Comparison of ENCODE assay signal across 9 cellular contexts in genomic region chr3:191331443-191331842, GRCh38. TPM values are rescaled to one million over a fixed set of nuclear protein-coding genes. Genes with fewer than 3 reads are reported as not detected.
DNase-seq lines count a peak whose midpoint lies in the region; ATAC-seq and TF ChIP-seq lines count a peak whose summit lies in the region.
"Had no signal": no experiment of that assay in that cellular context is flagged by ENCODE, and none has a peak within 500 bp of the region (broad histone marks: within the 10 kb centered on the region; RNA-seq: fewer than 3 reads in every experiment).

No MANE protein-coding gene starts in this region.

- no peaks in the 10 kb centered on the region for H3K27me3 ChIP-seq in lower lobe of right lung (ENCODE audit: low read depth)

- H3K27ac Mint-ChIP-seq in stimulated activated naive CD8-positive, alpha-beta T cell treated with anti-CD3 and anti-CD28 coated beads, Interleukin-15, Interleukin-2, amounts not matched to agents 100 ng/mL and 50 ng/mL, for 24 hours = no peak overlapping the region
- peak overlapping the region; percentile 92 to 99 (median 97) for H3K27ac Mint-ChIP-seq in brain
- H3K27ac Mint-ChIP-seq in activated CD8-positive, alpha-beta T cell treated with anti-CD3 and anti-CD28 coated beads, Interleukin-2, amount 10 ng/mL, durations not matched to agents 7 days and 5 days = no peak overlapping the region

- peaks cover 37% of the 10 kb centered on the region for H3K4me1 ChIP-seq in lower lobe of right lung

- H3K4me3 ChIP-seq in lower lobe of right lung = peak overlapping the region; percentile 73

- no peaks in the 10 kb centered on the region for H3K36me3 Mint-ChIP-seq in stimulated activated naive CD8-positive, alpha-beta T cell treated with anti-CD3 and anti-CD28 coated beads, Interleukin-15, Interleukin-2, amounts not matched to agents 100 ng/mL and 50 ng/mL, for 24 hours (ENCODE audit: low read depth)
- H3K36me3 Mint-ChIP-seq in brain = peaks cover 6% of the 10 kb centered on the region
- no peaks in the 10 kb centered on the region for H3K36me3 Mint-ChIP-seq in activated CD8-positive, alpha-beta T cell treated with anti-CD3 and anti-CD28 coated beads, Interleukin-2, amount 10 ng/mL, durations not matched to agents 7 days and 5 days (ENCODE audit: low read depth)

- peak overlapping the region; percentile 76 for H3K4me3 Mint-ChIP-seq in stimulated activated naive CD8-positive, alpha-beta T cell treated with anti-CD3 and anti-CD28 coated beads, Interleukin-15, Interleukin-2, amounts not matched to agents 100 ng/mL and 50 ng/mL, for 24 hours
- peak overlapping the region; percentile 91 to 98 (median 96) for H3K4me3 Mint-ChIP-seq in brain
- no peak overlapping the region for H3K4me3 Mint-ChIP-seq in activated CD8-positive, alpha-beta T cell treated with anti-CD3 and anti-CD28 coated beads, Interleukin-2, amount 10 ng/mL, durations not matched to agents 7 days and 5 days

- POLR2A ChIA-PET in activated CD8-positive, alpha-beta T cell treated with anti-CD3 and anti-CD28 coated beads, Interleukin-2, amount 10 ng/mL, durations not matched to agents 7 days and 5 days (lab: Charles Lee) = no interaction called here

- H3K9me3 ChIP-seq in lower lobe of right lung = no peaks in the 10 kb centered on the region

- no peak for ATAC-seq in stimulated activated naive CD8-positive, alpha-beta T cell treated with anti-CD3 and anti-CD28 coated beads, Interleukin-15, Interleukin-2, amounts not matched to agents 100 U/mL and 50 U/mL, for 24 hours
- no peak for ATAC-seq in lower lobe of right lung
- no peak for ATAC-seq in activated CD8-positive, alpha-beta T cell treated with anti-CD3 and anti-CD28 coated beads, Interleukin-2, amount 10 ng/mL, durations not matched to agents 7 days and 5 days

- peak overlapping the region; percentile 92 for H3K27ac ChIP-seq in lower lobe of right lung

- TF ChIP-seq CTCF in brain (conservative IDR thresholded peaks at IDR 0.05) = no peak
- no peak for TF ChIP-seq CTCF in lower lobe of right lung (IDR thresholded peaks at IDR 0.05)
- TF ChIP-seq CTCF in GM13976 (IDR thresholded peaks at IDR 0.05; ENCODE audit: borderline replicate concordance, control extremely low read depth, extremely low read depth, insufficient read depth, missing control alignments) = no peak

- intact Hi-C loops in lower lobe of right lung (cut with DNase I) = no loop called here

- peaks cover 4% of the 10 kb centered on the region for H3K9me3 Mint-ChIP-seq in stimulated activated naive CD8-positive, alpha-beta T cell treated with anti-CD3 and anti-CD28 coated beads, Interleukin-15, Interleukin-2, amounts not matched to agents 100 ng/mL and 50 ng/mL, for 24 hours
- no peaks in the 10 kb centered on the region for H3K9me3 Mint-ChIP-seq in brain
- H3K9me3 Mint-ChIP-seq in activated CD8-positive, alpha-beta T cell treated with anti-CD3 and anti-CD28 coated beads, Interleukin-2, amount 10 ng/mL, durations not matched to agents 7 days and 5 days (ENCODE audit: insufficient read depth) = no peaks in the 10 kb centered on the region

- peaks cover 53% of the 10 kb centered on the region for H3K4me1 Mint-ChIP-seq in stimulated activated naive CD8-positive, alpha-beta T cell treated with anti-CD3 and anti-CD28 coated beads, Interleukin-15, Interleukin-2, amounts not matched to agents 100 ng/mL and 50 ng/mL, for 24 hours (ENCODE audit: low read depth)
- H3K4me1 Mint-ChIP-seq in brain = peaks cover 71% of the 10 kb centered on the region
- H3K4me1 Mint-ChIP-seq in activated CD8-positive, alpha-beta T cell treated with anti-CD3 and anti-CD28 coated beads, Interleukin-2, amount 10 ng/mL, durations not matched to agents 7 days and 5 days (ENCODE audit: low read depth) = peaks cover 9% of the 10 kb centered on the region

- no peaks in the 10 kb centered on the region for H3K36me3 ChIP-seq in lower lobe of right lung

- no peak for DNase-seq in stimulated activated naive CD8-positive, alpha-beta T cell treated with anti-CD3 and anti-CD28 coated beads, Interleukin-15, Interleukin-2, amounts not matched to agents 100 U/mL and 50 U/mL, for 24 hours
- DNase-seq in lower lobe of right lung (no peak), GM13976 (ENCODE audit: low spot score) (no peak), NCI-H82 (lab: John Stamatoyannopoulos, UW) (no peak), NCI-H345 treated with DMSO at 0.1 percent for 48 hours (lab: John Stamatoyannopoulos, UW; ENCODE audit: unreplicated experiment) (no peak)
- DNase-seq in activated CD8-positive, alpha-beta T cell treated with anti-CD3 and anti-CD28 coated beads, Interleukin-2, amount 10 ng/mL, durations not matched to agents 7 days and 5 days = no peak
- DNase-seq: NCI-H187 treated with DMSO at 0.1 percent for 48 hours had no signal

- CTCF ChIA-PET in activated CD8-positive, alpha-beta T cell treated with anti-CD3 and anti-CD28 coated beads, Interleukin-2, amount 10 ng/mL, durations not matched to agents 7 days and 5 days (lab: Charles Lee) = no interaction called here

- in situ Hi-C loops in GM13976 (cut with MboI; ENCODE audit: low sequenced_read_pairs, unreplicated experiment) = loop anchor here (10.0 kb wide), 1 partner anchor 87 kb away; no protein-coding TSS in a partner anchor

- H3K27me3 Mint-ChIP-seq in stimulated activated naive CD8-positive, alpha-beta T cell treated with anti-CD3 and anti-CD28 coated beads, Interleukin-15, Interleukin-2, amounts not matched to agents 100 ng/mL and 50 ng/mL, for 24 hours = peaks cover 34% of the 10 kb centered on the region
- peaks cover 9% of the 10 kb centered on the region for H3K27me3 Mint-ChIP-seq in brain
- peaks cover 20% of the 10 kb centered on the region for H3K27me3 Mint-ChIP-seq in activated CD8-positive, alpha-beta T cell treated with anti-CD3 and anti-CD28 coated beads, Interleukin-2, amount 10 ng/mL, durations not matched to agents 7 days and 5 days (ENCODE audit: low read depth)

RNA-seq across cellular contexts. Expression of gene UTS2B, which starts 1.1 kb away (rescaled TPM):
- not detected for polyA plus RNA-seq in brain (ENCODE audit: insufficient read depth, low read depth, low replicate concordance)
- total RNA-seq in lower lobe of right lung = 0.44 TPM
- total RNA-seq in activated CD8-positive, alpha-beta T cell treated with anti-CD3 and anti-CD28 coated beads, Interleukin-2, amount 10 ng/mL, durations not matched to agents 7 days and 5 days = not detected

RNA-seq across cellular contexts. Expression of gene CCDC50, which starts 2.2 kb away (rescaled TPM):
- 23.7 TPM for polyA plus RNA-seq in brain (ENCODE audit: insufficient read depth, low read depth, low replicate concordance)
- 66.5 TPM for total RNA-seq in lower lobe of right lung
- 1 to 10 TPM; 7.6 to 9.3 TPM for total RNA-seq in activated CD8-positive, alpha-beta T cell treated with anti-CD3 and anti-CD28 coated beads, Interleukin-2, amount 10 ng/mL, durations not matched to agents 7 days and 5 days

Comparison
In these comparisons a context has a peak if more than half of its experiments do, and no peak if none do; other contexts are left out.
1. H3K27ac Mint-ChIP-seq: peak in brain (5 of 5); none in stimulated activated naive CD8-positive, alpha-beta T cell treated with anti-CD3 and anti-CD28 coated beads, Interleukin-15, Interleukin-2, amounts not matched to agents 100 ng/mL and 50 ng/mL, for 24 hours (single experiment) and activated CD8-positive, alpha-beta T cell treated with anti-CD3 and anti-CD28 coated beads, Interleukin-2, amount 10 ng/mL, durations not matched to agents 7 days and 5 days (single experiment).